Comparison of ENCODE assay signal across 11 cellular contexts in genomic region chr6:145863988-145864616, GRCh38. TPM values are rescaled to one million over a fixed set of nuclear protein-coding genes. Genes with fewer than 3 reads are reported as not detected.
DNase-seq lines count a peak whose midpoint lies in the region; ATAC-seq and FAIRE-seq lines count a peak whose summit lies in the region.
"Had no signal": no experiment of that assay in that cellular context is flagged by ENCODE, and none has a peak within 500 bp of the region (broad histone marks: within the 10 kb centered on the region; RNA-seq: fewer than 3 reads in every experiment).

No MANE protein-coding gene starts in this region.

- DNase-seq in left cardiac atrium (no peak), SK-N-DZ (ENCODE audit: low spot score) (no peak)
- DNase-seq in activated CD8-positive, alpha-beta memory T cell treated with anti-CD3 and anti-CD28 coated beads, Interleukin-2, amount 10 ng/mL, durations not matched to agents 7 days and 5 days: no peak
- DNase-seq: activated CD4-positive, alpha-beta memory T cell treated with anti-CD3 and anti-CD28 coated beads, Interleukin-2, amount 10 ng/mL, durations not matched to agents 7 days and 5 days; NCI-H2171; stimulated activated naive CD8-positive, alpha-beta T cell treated with anti-CD3 and anti-CD28 coated beads, Interleukin-15, Interleukin-2, amounts not matched to agents 100 U/mL and 50 U/mL, for 24 hours had no signal

- no peak overlapping the region for H3K27ac Mint-ChIP-seq in activated CD8-positive, alpha-beta memory T cell treated with anti-CD3 and anti-CD28 coated beads, Interleukin-2, amount 10 ng/mL, durations not matched to agents 7 days and 5 days
- H3K27ac Mint-ChIP-seq: activated CD4-positive, alpha-beta memory T cell treated with anti-CD3 and anti-CD28 coated beads, Interleukin-2, amount 10 ng/mL, durations not matched to agents 7 days and 5 days had no signal

- intact Hi-C loops in left cardiac atrium (cut with DNase I): no loop called here

- CTCF ChIA-PET in activated CD8-positive, alpha-beta memory T cell treated with anti-CD3 and anti-CD28 coated beads, Interleukin-2, amount 10 ng/mL, durations not matched to agents 7 days and 5 days (lab: Charles Lee): no interaction called here

- peaks cover 26% of the 10 kb centered on the region for H3K4me1 Mint-ChIP-seq in activated CD8-positive, alpha-beta memory T cell treated with anti-CD3 and anti-CD28 coated beads, Interleukin-2, amount 10 ng/mL, durations not matched to agents 7 days and 5 days

- no peaks in the 10 kb centered on the region for H3K27me3 Mint-ChIP-seq in activated CD8-positive, alpha-beta memory T cell treated with anti-CD3 and anti-CD28 coated beads, Interleukin-2, amount 10 ng/mL, durations not matched to agents 7 days and 5 days
- H3K27me3 Mint-ChIP-seq: activated CD4-positive, alpha-beta memory T cell treated with anti-CD3 and anti-CD28 coated beads, Interleukin-2, amount 10 ng/mL, durations not matched to agents 7 days and 5 days had no signal

- peaks cover 5% of the 10 kb centered on the region for H3K9me3 Mint-ChIP-seq in activated CD8-positive, alpha-beta memory T cell treated with anti-CD3 and anti-CD28 coated beads, Interleukin-2, amount 10 ng/mL, durations not matched to agents 7 days and 5 days (ENCODE audit: low read depth)

- ATAC-seq in GM18519 (IDR thresholded peaks at IDR 0.05; ENCODE audit: low FRiP score, unreplicated experiment) (peak; percentile 48), HG02571 (IDR thresholded peaks at IDR 0.05; ENCODE audit: unreplicated experiment) (peak; percentile 29), HG03460 (IDR thresholded peaks at IDR 0.05; ENCODE audit: unreplicated experiment) (peak; percentile 40), left cardiac atrium (no peak), esophagus mucosa (no peak)
- ATAC-seq in activated CD8-positive, alpha-beta memory T cell treated with anti-CD3 and anti-CD28 coated beads, Interleukin-2, amount 10 ng/mL, durations not matched to agents 7 days and 5 days: no peak
- ATAC-seq: stimulated activated naive CD8-positive, alpha-beta T cell treated with anti-CD3 and anti-CD28 coated beads, Interleukin-15, Interleukin-2, amounts not matched to agents 100 U/mL and 50 U/mL, for 24 hours had no signal

- no peak overlapping the region for H3K4me3 Mint-ChIP-seq in activated CD8-positive, alpha-beta memory T cell treated with anti-CD3 and anti-CD28 coated beads, Interleukin-2, amount 10 ng/mL, durations not matched to agents 7 days and 5 days
- H3K4me3 Mint-ChIP-seq: activated CD4-positive, alpha-beta memory T cell treated with anti-CD3 and anti-CD28 coated beads, Interleukin-2, amount 10 ng/mL, durations not matched to agents 7 days and 5 days had no signal

- H3K36me3 Mint-ChIP-seq in activated CD8-positive, alpha-beta memory T cell treated with anti-CD3 and anti-CD28 coated beads, Interleukin-2, amount 10 ng/mL, durations not matched to agents 7 days and 5 days: peaks cover 18% of the 10 kb centered on the region

- peak; percentile 36 for FAIRE-seq in colon (lab: Jason Lieb, UNC)

RNA-seq across cellular contexts. Expression of gene FBXO30, which starts 49.5 kb away (rescaled TPM):
- total RNA-seq in left cardiac atrium: 10 to 100 TPM; 10.1 to 11.7 TPM
- polyA plus RNA-seq in SK-N-DZ (2014; cell fraction: cytosol; rRNA removed): 8.2 and 9.3 TPM in 2 replicates
- polyA plus RNA-seq in SK-N-DZ (2014; cell fraction: nucleus; rRNA removed): 8.1 and 8.7 TPM in 2 replicates
- total RNA-seq in esophagus mucosa: 3.8 TPM
- total RNA-seq in activated CD8-positive, alpha-beta memory T cell treated with anti-CD3 and anti-CD28 coated beads, Interleukin-2, amount 10 ng/mL, durations not matched to agents 7 days and 5 days: 1 to 10 TPM; 4.2 to 7.4 TPM

Comparison
In these comparisons a context has a peak if more than half of its experiments do, and no peak if none do; other contexts are left out.
1. ATAC-seq: peak in GM18519 (single experiment), HG02571 (single experiment) and HG03460 (single experiment); none in left cardiac atrium (0 of 2), esophagus mucosa (single experiment) and activated CD8-positive, alpha-beta memory T cell treated with anti-CD3 and anti-CD28 coated beads, Interleukin-2, amount 10 ng/mL, durations not matched to agents 7 days and 5 days (single experiment).